ENCODE assay signal across 8 cellular contexts in the genomic region with DNA sequence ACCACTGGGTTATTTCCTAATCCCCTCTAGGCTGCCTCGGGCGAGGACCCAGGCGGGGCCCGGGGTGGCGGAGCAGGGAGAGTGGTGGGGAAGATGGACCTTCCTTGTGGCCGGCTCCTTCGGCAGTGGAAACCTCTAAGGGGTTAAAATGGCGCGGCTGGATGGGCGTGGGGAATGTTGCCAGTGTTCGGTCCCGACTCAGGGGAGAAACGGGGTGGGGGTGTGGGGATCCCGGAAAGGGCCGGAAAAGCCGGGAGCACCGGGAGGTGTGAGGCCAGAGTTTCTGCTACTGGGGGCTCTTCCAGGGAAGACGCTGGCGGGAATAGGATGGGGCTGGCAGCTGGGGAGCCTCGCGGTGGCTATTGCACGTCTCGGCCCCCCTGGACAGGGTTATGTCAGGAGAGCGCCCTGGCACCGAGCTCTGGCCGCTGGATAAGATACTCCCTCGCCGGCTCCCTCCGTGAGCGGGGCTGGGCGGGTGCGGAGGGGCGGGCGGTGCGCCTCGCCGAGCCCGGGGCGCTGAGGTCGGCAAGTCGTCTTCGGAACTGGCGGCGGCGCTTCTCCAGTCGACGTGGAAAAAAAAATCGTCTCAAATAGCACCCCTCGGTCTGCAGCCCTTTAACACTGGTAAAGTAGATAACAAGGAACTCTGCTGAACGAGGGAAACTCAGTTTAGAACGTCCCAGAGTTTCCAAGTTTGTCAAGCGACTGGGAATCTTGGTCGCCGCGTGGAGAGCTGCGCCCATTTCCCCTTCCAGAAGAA.
DNase-seq lines count a peak whose midpoint lies in the region; ATAC-seq and TF ChIP-seq lines count a peak whose summit lies in the region.

No MANE protein-coding gene starts in this region.

- H3K18ac ChIP-seq in IMR-90 (ENCODE audit: low read depth, low read length) = peak overlapping the region; percentile 39; the same call in 1 of the 2 replicates

- ATAC-seq in IMR-90 (ENCODE audit: low read depth) (peak; percentile 12), GM19324 (IDR thresholded peaks at IDR 0.05; ENCODE audit: low FRiP score, unreplicated experiment) (no peak)

- peak overlapping the region; percentile 8; the same call in 1 of the 2 replicates for H3K23ac ChIP-seq in IMR-90 (ENCODE audit: low read depth, low read length)

- no peak for TF ChIP-seq POLR2A in IMR-90 (IDR thresholded peaks at IDR 0.05; ENCODE audit: low read depth, low read length)

- dilution Hi-C loops in IMR-90 (cut with HindIII; ENCODE audit: low sequenced_read_pairs, unreplicated experiment) = no loop called here

- H3K56ac ChIP-seq in IMR-90 (ENCODE audit: extremely low read depth, insufficient read depth, low read length) = no peak overlapping the region

- in situ Hi-C loops in IMR-90 (cut with MboI; ENCODE audit: low sequenced_read_pairs) = no loop called here

- H2AK5ac ChIP-seq in IMR-90 (ENCODE audit: low read depth, low read length) = no peak overlapping the region

- H3K4me1 ChIP-seq in IMR-90 (ENCODE audit: control insufficient read depth, insufficient read depth, low read length) (peaks cover 6% of the 10 kb centered on the region), neutrophil (ENCODE audit: control insufficient read depth in 1 of 2, insufficient read depth in 1 of 2, low read depth in 1 of 2, low read length in 1 of 2) (peaks cover 58 to 64% of the 10 kb centered on the region in 2 experiments)

- H3K36me3 ChIP-seq in IMR-90 (ENCODE audit: control insufficient read depth, insufficient read depth, low read length) = no peaks in the 10 kb centered on the region
- H3K36me3 ChIP-seq in neutrophil = no peaks in the 10 kb centered on the region

- no peak overlapping the region for H2BK5ac ChIP-seq in IMR-90 (ENCODE audit: low read depth, low read length, poor library complexity, severe bottlenecking)

- intact Hi-C loops in IMR-90 (cut with micrococcal nuclease) = loop anchor here (10.0 kb wide), 2 partner anchors 285 to 785 kb away; no protein-coding TSS in a partner anchor

- H3K4me3 ChIP-seq in IMR-90 (ENCODE audit: insufficient read depth, low read depth, low read length) (peak overlapping the region; percentile 41), fibroblast of the aortic adventitia (ENCODE audit: low read depth, low read length) (peak overlapping the region; percentile 52), neutrophil (ENCODE audit: low read depth in 1 of 2, low read length in 1 of 2) (peak overlapping the region; percentile 56 to 65)

- peak overlapping the region; percentile 2; the same call in 1 of the 2 replicates for H4K5ac ChIP-seq in IMR-90 (ENCODE audit: low read depth, low read length)

- H3K27me3 ChIP-seq in IMR-90 (ENCODE audit: control insufficient read depth, insufficient read depth, low read length) = peaks cover 21% of the 10 kb centered on the region
- H3K27me3 ChIP-seq in neutrophil = peaks cover 78% of the 10 kb centered on the region

- POLR2A ChIA-PET in IMR-90 (lab: Charles Lee; ENCODE audit: unreplicated experiment) = no interaction called here

- DNase-seq in AG08396 (ENCODE audit: low spot score) (peak; percentile 51), IMR-90 (no peak), fibroblast of the aortic adventitia (ENCODE audit: low read depth) (peak; percentile 49), NOMO-1 treated with dmso at 0.1 percent for 144 hours (lab: John Stamatoyannopoulos, UW; ENCODE audit: unreplicated experiment) (no peak), foreskin melanocyte (no peak)
- DNase-seq in activated CD8-positive, alpha-beta memory T cell treated with anti-CD3 and anti-CD28 coated beads, Interleukin-2, amount 50 U/mL, for 4 hours = peak; percentile 40

- H3K27ac ChIP-seq in IMR-90 (ENCODE audit: insufficient read depth, low read length) (peak overlapping the region; percentile 62), neutrophil (peak overlapping the region; percentile 26)

- no peaks in the 10 kb centered on the region for H4K20me1 ChIP-seq in IMR-90 (ENCODE audit: insufficient read depth, low read length)

- peak overlapping the region; percentile 65 for H3K9ac ChIP-seq in IMR-90 (ENCODE audit: low read depth, low read length)

- H2BK15ac ChIP-seq in IMR-90 (ENCODE audit: low read depth, low read length) = no peak overlapping the region

- no peak for TF ChIP-seq CTCF in IMR-90 (conservative IDR thresholded peaks at IDR 0.05; ENCODE audit: low read depth, low read length)
- TF ChIP-seq CTCF in fibroblast of the aortic adventitia (IDR thresholded peaks at IDR 0.05; ENCODE audit: insufficient read depth, low read length) = no peak
- no peak for TF ChIP-seq CTCF in neutrophil (IDR thresholded peaks at IDR 0.05)

- peaks cover 0 to 7% of the 10 kb centered on the region in 2 experiments; a peak in 1 of 4 replicates for H3K79me1 ChIP-seq in IMR-90 (ENCODE audit: low read depth in 1 of 2, low read length in 2 of 2)

- no TSS peak for BruUV-seq in IMR-90 (replicated peaks; lab: Mats Ljungman, UMichigan)

- no peaks in the 10 kb centered on the region for H3K9me1 ChIP-seq in IMR-90 (ENCODE audit: insufficient read depth, low read length)

- peak overlapping the region; percentile 26; the same call in 1 of the 2 replicates for H2BK120ac ChIP-seq in IMR-90 (ENCODE audit: low read depth, low read length)

- peak overlapping the region; percentile 70 for H2AFZ ChIP-seq in IMR-90 (replicated peaks; ENCODE audit: low read length, poor library complexity)

- no peak for TF ChIP-seq RAD21 in IMR-90 (IDR thresholded peaks at IDR 0.05; ENCODE audit: low read length)

- no peak overlapping the region for H2AK9ac ChIP-seq in IMR-90 (replicated peaks; ENCODE audit: low read depth, low read length, poor library complexity)

- no peak overlapping the region for H2BK20ac ChIP-seq in IMR-90 (ENCODE audit: low read depth, low read length)

- peak overlapping the region; percentile 77 for H3K4me2 ChIP-seq in IMR-90 (ENCODE audit: low read depth, low read length)

- H3K4ac ChIP-seq in IMR-90 (ENCODE audit: low read depth, low read length) = no peak overlapping the region

- no peak overlapping the region for H3K14ac ChIP-seq in IMR-90 (replicated peaks; ENCODE audit: low read depth, low read length)

- peaks cover 6% of the 10 kb centered on the region for H3K9me3 ChIP-seq in IMR-90 (ENCODE audit: control insufficient read depth, insufficient read depth, low read length)
- H3K9me3 ChIP-seq in neutrophil = no peaks in the 10 kb centered on the region

- peak overlapping the region; percentile 18 to 44; a peak in 1 of 4 replicates for H4K8ac ChIP-seq in IMR-90 (ENCODE audit: low read depth in 2 of 2, low read length in 2 of 2)

- 13% methylated on average over 23 of the region's 56 CpGs; no CpG with 5 or more reads in 1 of the 2 experiments for WGBS in IMR-90 (ENCODE audit: extremely low coverage in 2 of 2, insufficient read length in 1 of 2), 2 experiments

- H4K91ac ChIP-seq in IMR-90 (ENCODE audit: insufficient read depth, low read depth, low read length) = 0 out of 2 replicates have a peak overlapping the region, but pooled peaks have one; percentile 11

- CTCF ChIA-PET in IMR-90 (lab: Yijun Ruan, JAX) = no interaction called here

TF ChIP-seq in IMR-90, 13 proteins besides CTCF, POLR2A, EP300 and RAD21:
- TF ChIP-seq MAZ (IDR thresholded peaks at IDR 0.05; ENCODE audit: borderline replicate concordance, low read depth, low read length) (no peak), MXI1 (IDR thresholded peaks at IDR 0.05; ENCODE audit: borderline replicate concordance, low read depth, low read length) (no peak), RCOR1 (IDR thresholded peaks at IDR 0.05; ENCODE audit: insufficient replicate concordance, low read length) (no peak), NFE2L2 (IDR thresholded peaks at IDR 0.05; ENCODE audit: low read depth, low read length) (no peak)

Comparison
In these comparisons a context has a peak if more than half of its experiments do, and no peak if none do; other contexts are left out.
1. DNase-seq: peak in AG08396 (single experiment), activated CD8-positive, alpha-beta memory T cell treated with anti-CD3 and anti-CD28 coated beads, Interleukin-2, amount 50 U/mL, for 4 hours (single experiment) and fibroblast of the aortic adventitia (single experiment); none in IMR-90 (single experiment), NOMO-1 treated with dmso at 0.1 percent for 144 hours (single experiment) and foreskin melanocyte (single experiment).
2. Peak in every context shown above with its lines, with median percentiles within 50 percentile points of each other: H3K4me3 ChIP-seq.